Comparison of ENCODE assay signal across 1 cellular context in the genomic region with DNA sequence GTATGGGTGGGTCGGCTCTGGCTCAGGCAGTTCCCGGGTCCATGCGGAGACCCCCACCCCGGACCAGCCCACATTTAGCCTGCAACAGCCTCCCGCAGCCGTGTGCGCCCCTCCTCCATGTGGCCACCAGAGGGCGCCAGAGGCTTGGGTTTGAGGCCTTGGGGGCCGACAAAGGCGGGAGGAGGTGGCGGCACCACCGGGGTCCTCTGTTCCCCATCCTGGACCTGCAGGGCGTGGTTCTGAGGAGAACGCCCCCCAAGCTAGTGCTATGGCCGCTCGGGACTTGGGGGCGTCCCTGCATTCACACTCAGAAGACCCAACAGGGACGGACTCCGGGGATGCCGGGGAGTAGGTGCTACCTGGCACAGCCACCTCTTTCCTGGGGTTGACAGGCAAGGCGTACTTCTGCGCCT.
TF ChIP-seq lines count a peak whose summit lies in the region.

No MANE protein-coding gene starts in this region.

TF ChIP-seq in HEK293, 187 proteins besides CTCF, POLR2A, EP300 and RAD21 (continued from another document and continues in another):
- TF ChIP-seq, protein P1, sequence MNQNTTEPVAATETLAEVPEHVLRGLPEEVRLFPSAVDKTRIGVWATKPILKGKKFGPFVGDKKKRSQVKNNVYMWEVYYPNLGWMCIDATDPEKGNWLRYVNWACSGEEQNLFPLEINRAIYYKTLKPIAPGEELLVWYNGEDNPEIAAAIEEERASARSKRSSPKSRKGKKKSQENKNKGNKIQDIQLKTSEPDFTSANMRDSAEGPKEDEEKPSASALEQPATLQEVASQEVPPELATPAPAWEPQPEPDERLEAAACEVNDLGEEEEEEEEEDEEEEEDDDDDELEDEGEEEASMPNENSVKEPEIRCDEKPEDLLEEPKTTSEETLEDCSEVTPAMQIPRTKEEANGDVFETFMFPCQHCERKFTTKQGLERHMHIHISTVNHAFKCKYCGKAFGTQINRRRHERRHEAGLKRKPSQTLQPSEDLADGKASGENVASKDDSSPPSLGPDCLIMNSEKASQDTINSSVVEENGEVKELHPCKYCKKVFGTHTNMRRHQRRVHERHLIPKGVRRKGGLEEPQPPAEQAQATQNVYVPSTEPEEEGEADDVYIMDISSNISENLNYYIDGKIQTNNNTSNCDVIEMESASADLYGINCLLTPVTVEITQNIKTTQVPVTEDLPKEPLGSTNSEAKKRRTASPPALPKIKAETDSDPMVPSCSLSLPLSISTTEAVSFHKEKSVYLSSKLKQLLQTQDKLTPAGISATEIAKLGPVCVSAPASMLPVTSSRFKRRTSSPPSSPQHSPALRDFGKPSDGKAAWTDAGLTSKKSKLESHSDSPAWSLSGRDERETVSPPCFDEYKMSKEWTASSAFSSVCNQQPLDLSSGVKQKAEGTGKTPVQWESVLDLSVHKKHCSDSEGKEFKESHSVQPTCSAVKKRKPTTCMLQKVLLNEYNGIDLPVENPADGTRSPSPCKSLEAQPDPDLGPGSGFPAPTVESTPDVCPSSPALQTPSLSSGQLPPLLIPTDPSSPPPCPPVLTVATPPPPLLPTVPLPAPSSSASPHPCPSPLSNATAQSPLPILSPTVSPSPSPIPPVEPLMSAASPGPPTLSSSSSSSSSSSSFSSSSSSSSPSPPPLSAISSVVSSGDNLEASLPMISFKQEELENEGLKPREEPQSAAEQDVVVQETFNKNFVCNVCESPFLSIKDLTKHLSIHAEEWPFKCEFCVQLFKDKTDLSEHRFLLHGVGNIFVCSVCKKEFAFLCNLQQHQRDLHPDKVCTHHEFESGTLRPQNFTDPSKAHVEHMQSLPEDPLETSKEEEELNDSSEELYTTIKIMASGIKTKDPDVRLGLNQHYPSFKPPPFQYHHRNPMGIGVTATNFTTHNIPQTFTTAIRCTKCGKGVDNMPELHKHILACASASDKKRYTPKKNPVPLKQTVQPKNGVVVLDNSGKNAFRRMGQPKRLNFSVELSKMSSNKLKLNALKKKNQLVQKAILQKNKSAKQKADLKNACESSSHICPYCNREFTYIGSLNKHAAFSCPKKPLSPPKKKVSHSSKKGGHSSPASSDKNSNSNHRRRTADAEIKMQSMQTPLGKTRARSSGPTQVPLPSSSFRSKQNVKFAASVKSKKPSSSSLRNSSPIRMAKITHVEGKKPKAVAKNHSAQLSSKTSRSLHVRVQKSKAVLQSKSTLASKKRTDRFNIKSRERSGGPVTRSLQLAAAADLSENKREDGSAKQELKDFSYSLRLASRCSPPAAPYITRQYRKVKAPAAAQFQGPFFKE (tag by site-specific recombination; IDR thresholded peaks at IDR 0.05; ENCODE audit: borderline replicate concordance) = no peak
- TF ChIP-seq ZNF10 (tag by site-specific recombination; IDR thresholded peaks at IDR 0.05) = no peak
- TF ChIP-seq ZNF677 (tag by site-specific recombination; IDR thresholded peaks at IDR 0.05) = no peak
- TF ChIP-seq, protein P2, sequence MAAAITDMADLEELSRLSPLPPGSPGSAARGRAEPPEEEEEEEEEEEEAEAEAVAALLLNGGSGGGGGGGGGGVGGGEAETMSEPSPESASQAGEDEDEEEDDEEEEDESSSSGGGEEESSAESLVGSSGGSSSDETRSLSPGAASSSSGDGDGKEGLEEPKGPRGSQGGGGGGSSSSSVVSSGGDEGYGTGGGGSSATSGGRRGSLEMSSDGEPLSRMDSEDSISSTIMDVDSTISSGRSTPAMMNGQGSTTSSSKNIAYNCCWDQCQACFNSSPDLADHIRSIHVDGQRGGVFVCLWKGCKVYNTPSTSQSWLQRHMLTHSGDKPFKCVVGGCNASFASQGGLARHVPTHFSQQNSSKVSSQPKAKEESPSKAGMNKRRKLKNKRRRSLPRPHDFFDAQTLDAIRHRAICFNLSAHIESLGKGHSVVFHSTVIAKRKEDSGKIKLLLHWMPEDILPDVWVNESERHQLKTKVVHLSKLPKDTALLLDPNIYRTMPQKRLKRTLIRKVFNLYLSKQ (tag by site-specific recombination; IDR thresholded peaks at IDR 0.05; ENCODE audit: borderline replicate concordance) = no peak
- no peak for TF ChIP-seq IKZF3 (tag by site-specific recombination; IDR thresholded peaks at IDR 0.05)
- TF ChIP-seq ZNF140 (tag by site-specific recombination; IDR thresholded peaks at IDR 0.05) = no peak
- TF ChIP-seq, protein P3, sequence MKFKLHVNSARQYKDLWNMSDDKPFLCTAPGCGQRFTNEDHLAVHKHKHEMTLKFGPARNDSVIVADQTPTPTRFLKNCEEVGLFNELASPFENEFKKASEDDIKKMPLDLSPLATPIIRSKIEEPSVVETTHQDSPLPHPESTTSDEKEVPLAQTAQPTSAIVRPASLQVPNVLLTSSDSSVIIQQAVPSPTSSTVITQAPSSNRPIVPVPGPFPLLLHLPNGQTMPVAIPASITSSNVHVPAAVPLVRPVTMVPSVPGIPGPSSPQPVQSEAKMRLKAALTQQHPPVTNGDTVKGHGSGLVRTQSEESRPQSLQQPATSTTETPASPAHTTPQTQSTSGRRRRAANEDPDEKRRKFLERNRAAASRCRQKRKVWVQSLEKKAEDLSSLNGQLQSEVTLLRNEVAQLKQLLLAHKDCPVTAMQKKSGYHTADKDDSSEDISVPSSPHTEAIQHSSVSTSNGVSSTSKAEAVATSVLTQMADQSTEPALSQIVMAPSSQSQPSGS (tag by site-specific recombination; IDR thresholded peaks at IDR 0.05; ENCODE audit: low read depth) = no peak
- TF ChIP-seq ZNF596 (tag by site-specific recombination; IDR thresholded peaks at IDR 0.05) = no peak
- no peak for TF ChIP-seq ZNF16 (tag by site-specific recombination; IDR thresholded peaks at IDR 0.05; ENCODE audit: low read depth)
- peak; percentile 43; the same call in 1 of the 2 replicates for TF ChIP-seq KLF8 (tag by site-specific recombination; IDR thresholded peaks at IDR 0.05)
- TF ChIP-seq ZNF121 (tag by site-specific recombination; IDR thresholded peaks at IDR 0.05) = no peak
- TF ChIP-seq ZNF335 (tag by site-specific recombination; conservative IDR thresholded peaks at IDR 0.05) = no peak
- TF ChIP-seq TCF7L2 (IDR thresholded peaks at IDR 0.05; ENCODE audit: borderline replicate concordance, low read depth, low read length) = no peak
- TF ChIP-seq, protein P4, sequence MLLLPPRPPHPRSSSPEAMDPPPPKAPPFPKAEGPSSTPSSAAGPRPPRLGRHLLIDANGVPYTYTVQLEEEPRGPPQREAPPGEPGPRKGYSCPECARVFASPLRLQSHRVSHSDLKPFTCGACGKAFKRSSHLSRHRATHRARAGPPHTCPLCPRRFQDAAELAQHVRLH (tag by site-specific recombination; IDR thresholded peaks at IDR 0.05) = no peak
- TF ChIP-seq, protein P5, sequence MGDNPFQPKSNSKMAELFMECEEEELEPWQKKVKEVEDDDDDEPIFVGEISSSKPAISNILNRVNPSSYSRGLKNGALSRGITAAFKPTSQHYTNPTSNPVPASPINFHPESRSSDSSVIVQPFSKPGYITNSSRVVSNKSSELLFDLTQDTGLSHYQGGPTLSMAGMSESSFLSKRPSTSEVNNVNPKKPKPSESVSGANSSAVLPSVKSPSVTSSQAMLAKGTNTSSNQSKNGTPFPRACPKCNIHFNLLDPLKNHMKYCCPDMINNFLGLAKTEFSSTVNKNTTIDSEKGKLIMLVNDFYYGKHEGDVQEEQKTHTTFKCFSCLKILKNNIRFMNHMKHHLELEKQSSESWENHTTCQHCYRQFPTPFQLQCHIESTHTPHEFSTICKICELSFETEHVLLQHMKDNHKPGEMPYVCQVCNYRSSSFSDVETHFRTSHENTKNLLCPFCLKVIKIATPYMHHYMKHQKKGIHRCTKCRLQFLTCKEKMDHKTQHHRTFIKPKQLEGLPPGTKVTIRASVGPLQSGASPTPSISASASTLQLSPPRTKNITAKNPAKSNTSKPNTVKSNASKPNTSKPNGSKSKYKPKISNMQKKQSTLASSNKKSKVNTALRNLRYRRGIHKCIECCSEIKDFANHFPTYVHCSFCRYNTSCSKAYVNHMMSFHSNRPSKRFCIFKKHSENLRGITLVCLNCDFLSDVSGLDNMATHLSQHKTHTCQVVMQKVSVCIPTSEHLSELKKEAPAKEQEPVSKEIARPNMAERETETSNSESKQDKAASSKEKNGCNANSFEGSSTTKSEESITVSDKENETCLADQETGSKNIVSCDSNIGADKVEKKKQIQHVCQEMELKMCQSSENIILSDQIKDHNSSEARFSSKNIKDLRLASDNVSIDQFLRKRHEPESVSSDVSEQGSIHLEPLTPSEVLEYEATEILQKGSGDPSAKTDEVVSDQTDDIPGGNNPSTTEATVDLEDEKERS (tag by site-specific recombination; IDR thresholded peaks at IDR 0.05) = no peak
- no peak for TF ChIP-seq ZNF24 (tag by site-specific recombination; IDR thresholded peaks at IDR 0.05)
- TF ChIP-seq ZNF175 (tag by site-specific recombination; IDR thresholded peaks at IDR 0.05) = no peak; the same call in 1 of the 2 replicates
- peak; percentile 48; the same call in 1 of the 2 replicates for TF ChIP-seq ZNF2 (tag by site-specific recombination; IDR thresholded peaks at IDR 0.05)
- TF ChIP-seq ZNF521 (tag by site-specific recombination; IDR thresholded peaks at IDR 0.05) = no peak
- no peak for TF ChIP-seq ZNF621 (tag by site-specific recombination; IDR thresholded peaks at IDR 0.05)
- TF ChIP-seq, protein P6, sequence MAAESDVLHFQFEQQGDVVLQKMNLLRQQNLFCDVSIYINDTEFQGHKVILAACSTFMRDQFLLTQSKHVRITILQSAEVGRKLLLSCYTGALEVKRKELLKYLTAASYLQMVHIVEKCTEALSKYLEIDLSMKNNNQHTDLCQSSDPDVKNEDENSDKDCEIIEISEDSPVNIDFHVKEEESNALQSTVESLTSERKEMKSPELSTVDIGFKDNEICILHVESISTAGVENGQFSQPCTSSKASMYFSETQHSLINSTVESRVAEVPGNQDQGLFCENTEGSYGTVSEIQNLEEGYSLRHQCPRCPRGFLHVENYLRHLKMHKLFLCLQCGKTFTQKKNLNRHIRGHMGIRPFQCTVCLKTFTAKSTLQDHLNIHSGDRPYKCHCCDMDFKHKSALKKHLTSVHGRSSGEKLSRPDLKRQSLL (tag by site-specific recombination; IDR thresholded peaks at IDR 0.05) = no peak
- TF ChIP-seq ZNF560 (tag by site-specific recombination; IDR thresholded peaks at IDR 0.05; ENCODE audit: borderline replicate concordance) = no peak
- no peak for TF ChIP-seq ZNF394 (tag by site-specific recombination; IDR thresholded peaks at IDR 0.05; ENCODE audit: borderline replicate concordance)
- no peak for TF ChIP-seq ZNF785 (tag by site-specific recombination; IDR thresholded peaks at IDR 0.05)
- no peak for TF ChIP-seq MEIS1 (CRISPR knock-in tag; IDR thresholded peaks at IDR 0.05; ENCODE audit: borderline replicate concordance)
- TF ChIP-seq WT1 (tag by site-specific recombination; IDR thresholded peaks at IDR 0.05) = no peak
- no peak for TF ChIP-seq SP2 (tag by site-specific recombination; IDR thresholded peaks at IDR 0.05)
- TF ChIP-seq, protein P7, sequence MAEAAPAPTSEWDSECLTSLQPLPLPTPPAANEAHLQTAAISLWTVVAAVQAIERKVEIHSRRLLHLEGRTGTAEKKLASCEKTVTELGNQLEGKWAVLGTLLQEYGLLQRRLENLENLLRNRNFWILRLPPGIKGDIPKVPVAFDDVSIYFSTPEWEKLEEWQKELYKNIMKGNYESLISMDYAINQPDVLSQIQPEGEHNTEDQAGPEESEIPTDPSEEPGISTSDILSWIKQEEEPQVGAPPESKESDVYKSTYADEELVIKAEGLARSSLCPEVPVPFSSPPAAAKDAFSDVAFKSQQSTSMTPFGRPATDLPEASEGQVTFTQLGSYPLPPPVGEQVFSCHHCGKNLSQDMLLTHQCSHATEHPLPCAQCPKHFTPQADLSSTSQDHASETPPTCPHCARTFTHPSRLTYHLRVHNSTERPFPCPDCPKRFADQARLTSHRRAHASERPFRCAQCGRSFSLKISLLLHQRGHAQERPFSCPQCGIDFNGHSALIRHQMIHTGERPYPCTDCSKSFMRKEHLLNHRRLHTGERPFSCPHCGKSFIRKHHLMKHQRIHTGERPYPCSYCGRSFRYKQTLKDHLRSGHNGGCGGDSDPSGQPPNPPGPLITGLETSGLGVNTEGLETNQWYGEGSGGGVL (tag by site-specific recombination; IDR thresholded peaks at IDR 0.05) = no peak
- TF ChIP-seq ZNF157 (tag by site-specific recombination; IDR thresholded peaks at IDR 0.05) = no peak
- TF ChIP-seq, protein P8, sequence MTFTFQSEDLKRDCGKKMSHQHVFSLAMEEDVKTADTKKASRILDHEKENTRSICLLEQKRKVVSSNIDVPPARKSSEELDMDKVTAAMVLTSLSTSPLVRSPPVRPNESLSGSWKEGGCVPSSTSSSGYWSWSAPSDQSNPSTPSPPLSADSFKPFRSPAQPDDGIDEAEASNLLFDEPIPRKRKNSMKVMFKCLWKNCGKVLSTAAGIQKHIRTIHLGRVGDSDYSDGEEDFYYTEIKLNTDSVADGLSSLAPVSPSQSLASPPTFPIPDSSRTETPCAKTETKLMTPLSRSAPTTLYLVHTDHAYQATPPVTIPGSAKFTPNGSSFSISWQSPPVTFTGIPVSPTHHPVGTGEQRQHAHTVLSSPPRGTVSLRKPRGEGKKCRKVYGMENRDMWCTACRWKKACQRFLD (tag by site-specific recombination; IDR thresholded peaks at IDR 0.05) = no peak
- peak; percentile 22; the same call in 1 of the 2 replicates for TF ChIP-seq ZBTB8A (tag by site-specific recombination; IDR thresholded peaks at IDR 0.05)
- TF ChIP-seq, protein P9, sequence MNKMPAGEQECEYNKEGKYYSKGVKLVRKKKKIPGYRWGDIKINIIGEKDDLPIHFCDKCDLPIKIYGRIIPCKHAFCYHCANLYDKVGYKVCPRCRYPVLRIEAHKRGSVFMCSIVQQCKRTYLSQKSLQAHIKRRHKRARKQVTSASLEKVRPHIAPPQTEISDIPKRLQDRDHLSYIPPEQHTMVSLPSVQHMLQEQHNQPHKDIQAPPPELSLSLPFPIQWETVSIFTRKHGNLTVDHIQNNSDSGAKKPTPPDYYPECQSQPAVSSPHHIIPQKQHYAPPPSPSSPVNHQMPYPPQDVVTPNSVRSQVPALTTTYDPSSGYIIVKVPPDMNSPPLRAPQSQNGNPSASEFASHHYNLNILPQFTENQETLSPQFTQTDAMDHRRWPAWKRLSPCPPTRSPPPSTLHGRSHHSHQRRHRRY (tag by site-specific recombination; IDR thresholded peaks at IDR 0.05) = no peak
- TF ChIP-seq TRIM28 (IDR thresholded peaks at IDR 0.05; ENCODE audit: borderline replicate concordance, low read length) = no peak
- TF ChIP-seq ZNF350 (tag by site-specific recombination; IDR thresholded peaks at IDR 0.05) = no peak
- TF ChIP-seq ZFP37 (tag by site-specific recombination; IDR thresholded peaks at IDR 0.05) = no peak
- no peak for TF ChIP-seq ZNF701 (tag by site-specific recombination; IDR thresholded peaks at IDR 0.05)
- no peak for TF ChIP-seq ZNF623 (tag by site-specific recombination; IDR thresholded peaks at IDR 0.05)
- TF ChIP-seq ZNF311 (tag by site-specific recombination; IDR thresholded peaks at IDR 0.05; ENCODE audit: borderline replicate concordance) = no peak
- no peak for TF ChIP-seq ZEB2 (tag by site-specific recombination; IDR thresholded peaks at IDR 0.05)
- TF ChIP-seq ZNF610 (tag by site-specific recombination; IDR thresholded peaks at IDR 0.05; ENCODE audit: borderline replicate concordance) = no peak
- TF ChIP-seq KLF9 (tag by site-specific recombination; IDR thresholded peaks at IDR 0.05; ENCODE audit: low read depth) = peak; percentile 45
- TF ChIP-seq ZNF341 (tag by site-specific recombination; IDR thresholded peaks at IDR 0.05; ENCODE audit: low read depth) = peak; percentile 86
- no peak for TF ChIP-seq ZNF768 (tag by site-specific recombination; IDR thresholded peaks at IDR 0.05)
- TF ChIP-seq RBAK (tag by site-specific recombination; IDR thresholded peaks at IDR 0.05) = no peak
- no peak for TF ChIP-seq ZNF600 (tag by site-specific recombination; IDR thresholded peaks at IDR 0.05)
- TF ChIP-seq ZNF174 (tag by site-specific recombination; IDR thresholded peaks at IDR 0.05) = no peak
- no peak for TF ChIP-seq BCL11B (tag by site-specific recombination; IDR thresholded peaks at IDR 0.05; ENCODE audit: low read depth)
